19 cellular contexts compared by ENCODE assay signal in the genomic region with DNA sequence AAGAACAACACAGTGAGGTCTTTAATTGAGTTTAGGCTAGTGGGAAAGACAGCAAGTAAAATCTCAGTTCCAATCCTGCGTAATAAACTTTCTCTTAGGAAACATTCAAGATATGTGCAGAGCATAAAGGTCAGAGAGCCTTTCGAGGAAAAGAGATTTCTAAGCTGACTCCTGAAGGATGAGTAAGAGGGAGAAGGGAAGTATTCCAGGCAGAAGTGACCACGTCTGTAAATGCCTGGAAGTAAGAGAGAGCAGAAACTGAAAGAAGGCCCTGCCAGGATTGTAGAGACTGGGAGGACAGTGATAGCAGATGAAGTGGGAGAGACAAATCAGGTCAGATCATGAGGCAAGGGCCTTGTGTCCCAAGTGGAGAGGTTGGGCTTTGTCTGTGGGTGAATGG. TPM values are rescaled to one million over a fixed set of nuclear protein-coding genes. Genes with fewer than 3 reads are reported as not detected.
DNase-seq lines count a peak whose midpoint lies in the region; ATAC-seq, FAIRE-seq and TF ChIP-seq lines count a peak whose summit lies in the region.
"Had no signal": no experiment of that assay in that cellular context is flagged by ENCODE, and none has a peak within 500 bp of the region (broad histone marks: within the 10 kb centered on the region; RNA-seq: fewer than 3 reads in every experiment).

No MANE protein-coding gene starts in this region.

- no peak overlapping the region for H3K27ac Mint-ChIP-seq in natural killer cell

- ATAC-seq in GM18861 (IDR thresholded peaks at IDR 0.05; ENCODE audit: unreplicated experiment): no peak
- no peak for ATAC-seq in HG03108 (IDR thresholded peaks at IDR 0.05; ENCODE audit: unreplicated experiment)
- ATAC-seq in natural killer cell: no peak

- H3K9me3 Mint-ChIP-seq in natural killer cell: peaks cover 3 to 10% of the 10 kb centered on the region in 2 donors

- H3K9ac ChIP-seq in neuronal stem cell (ENCODE audit: low read depth, low read length, poor library complexity): no peak overlapping the region

- no peaks in the 10 kb centered on the region for H3K36me3 ChIP-seq in neuronal stem cell (replicated peaks in 1 of 2; ENCODE audit: control insufficient read depth in 2 of 2, insufficient read depth in 2 of 2, low read length in 2 of 2)
- no peaks in the 10 kb centered on the region for H3K36me3 ChIP-seq in small intestine (ENCODE audit: control insufficient read depth in 2 of 2, insufficient read depth in 2 of 2, low read length in 2 of 2)

- H3K27ac ChIP-seq in neuronal stem cell (replicated peaks; ENCODE audit: low read length) (no peak overlapping the region), small intestine (ENCODE audit: low read depth in 1 of 2, low read length in 1 of 2) (no peak overlapping the region)
- H3K27ac ChIP-seq: SK-N-MC had no signal

- H3K4ac ChIP-seq in neuronal stem cell (ENCODE audit: low read length): no peak overlapping the region

- intact Hi-C loops in natural killer cell (cut with micrococcal nuclease): no loop called here

- no peak for FAIRE-seq in small intestine (lab: Jason Lieb, UNC)
- FAIRE-seq: H54, HTR-8/SVneo had no signal

- no peak overlapping the region for H4K91ac ChIP-seq in neuronal stem cell (ENCODE audit: low read depth, low read length, poor library complexity)

- H4K8ac ChIP-seq in neuronal stem cell (ENCODE audit: low read depth, low read length): no peak overlapping the region

- H2AK5ac ChIP-seq in neuronal stem cell (ENCODE audit: low read depth, low read length): no peak overlapping the region

- no peak overlapping the region for H2BK5ac ChIP-seq in neuronal stem cell (ENCODE audit: low read length)

- no peaks in the 10 kb centered on the region for H3K4me1 ChIP-seq in neuronal stem cell (ENCODE audit: control insufficient read depth in 2 of 2, insufficient read depth in 1 of 2, low read depth in 1 of 2, low read length in 2 of 2)
- H3K4me1 ChIP-seq in small intestine (ENCODE audit: control insufficient read depth in 2 of 2, insufficient read depth in 1 of 2, low read depth in 1 of 2, low read length in 1 of 2): no peaks in the 10 kb centered on the region

- H3K23ac ChIP-seq in neuronal stem cell (ENCODE audit: low read depth, low read length, poor library complexity): no peak overlapping the region

- no peak overlapping the region for H3K18ac ChIP-seq in neuronal stem cell (ENCODE audit: low read length)

- H3K9me3 ChIP-seq in neuronal stem cell (replicated peaks in 1 of 2; ENCODE audit: control insufficient read depth in 2 of 2, insufficient read depth in 1 of 2, low read depth in 1 of 2, low read length in 2 of 2) (no peaks in the 10 kb centered on the region), small intestine (ENCODE audit: control insufficient read depth, low read depth) (no peaks in the 10 kb centered on the region)

- DNase-seq in EH (ENCODE audit: low read depth): peak; percentile 27
- DNase-seq in HT1080 (ENCODE audit: low read depth): peak; percentile 18
- DNase-seq in fibroblast of villous mesenchyme (ENCODE audit: low read depth): peak; percentile 6
- DNase-seq in neuronal stem cell (ENCODE audit: low spot score): no peak
- no peak for DNase-seq in small intestine
- DNase-seq in natural killer cell: no peak
- DNase-seq: AML-193, Calu3, DMS79, GF-D8, NCI-H1092, NCI-H1694 treated with DMSO at 0.1 percent for 48 hours, NCI-H446 treated with DMSO at 0.1 percent for 48 hours, NCI-H774 had no signal

- no peaks in the 10 kb centered on the region for H3K79me1 ChIP-seq in neuronal stem cell (ENCODE audit: low read depth, low read length)

- TF ChIP-seq CTCF in fibroblast of villous mesenchyme (IDR thresholded peaks at IDR 0.05; ENCODE audit: insufficient read depth, low read depth, low read length): no peak
- no peak for TF ChIP-seq CTCF in natural killer cell (IDR thresholded peaks at IDR 0.05)

- no peak overlapping the region for H2BK120ac ChIP-seq in neuronal stem cell (ENCODE audit: low read depth, low read length)

- H3K4me3 ChIP-seq in fibroblast of villous mesenchyme (ENCODE audit: low read depth, low read length) (no peak overlapping the region), neuronal stem cell (ENCODE audit: low read length in 2 of 2) (no peak overlapping the region), small intestine (ENCODE audit: low read depth in 1 of 2, low read length in 2 of 2) (no peak overlapping the region)
- H3K4me3 ChIP-seq: SK-N-MC had no signal

- no peak overlapping the region for H3K14ac ChIP-seq in neuronal stem cell (ENCODE audit: low read length)

- peak overlapping the region; percentile 12 for H2AFZ ChIP-seq in neuronal stem cell (ENCODE audit: low read length)

- no CpG with 5 or more reads among the region's 3 CpGs for WGBS in neuronal stem cell (ENCODE audit: extremely low coverage in 2 of 2, insufficient read length in 2 of 2, insufficient replicate concordance in 1 of 2), 2 donors
- 46 to 56% (median 53%) methylated on average over 3 of the region's 3 CpGs for WGBS in small intestine, 3 donors

- H3K27me3 Mint-ChIP-seq in natural killer cell (ENCODE audit: low read depth in 2 of 2): no peaks in the 10 kb centered on the region

- H2BK15ac ChIP-seq in neuronal stem cell (ENCODE audit: low read length): no peak overlapping the region

- H3K27me3 ChIP-seq in neuronal stem cell (ENCODE audit: control insufficient read depth in 3 of 3, insufficient read depth in 3 of 3, low read depth in 1 of 3, low read length in 3 of 3) (no peaks in the 10 kb centered on the region), small intestine (ENCODE audit: control insufficient read depth in 2 of 2, insufficient read depth in 2 of 2, low read length in 2 of 2) (no peaks in the 10 kb centered on the region)

- H3K4me1 Mint-ChIP-seq in natural killer cell: no peaks in the 10 kb centered on the region

- no peaks in the 10 kb centered on the region for H3K36me3 Mint-ChIP-seq in natural killer cell

- no peak overlapping the region for H3K4me2 ChIP-seq in neuronal stem cell (ENCODE audit: insufficient read depth, low read length, poor library complexity, severe bottlenecking)

- no peak overlapping the region for H3K4me3 Mint-ChIP-seq in natural killer cell

- no peak overlapping the region for H2BK12ac ChIP-seq in neuronal stem cell (ENCODE audit: low read length)

RNA-seq across cellular contexts. Expression of a gene that starts 41.8 kb away (rescaled TPM):
- total RNA-seq in HT1080 (2014; rRNA removed; shearing (Covaris generic)): 0.05 and 0.13 TPM in 2 replicates
- polyA plus RNA-seq in HT1080 (2015; cell fraction: cytosol; rRNA removed): 0.05 TPM in 1 of 2 replicates, not detected in the other
- 0.18 TPM in 1 of 2 replicates, not detected in the other for polyA plus RNA-seq in HT1080 (2015; cell fraction: nucleus; rRNA removed)
- total RNA-seq in fibroblast of villous mesenchyme: not detected in 2 replicates
- polyA plus RNA-seq in neuronal stem cell (2013, experiment 1 of 2): not detected
- polyA plus RNA-seq in neuronal stem cell (2013, experiment 2 of 2): not detected
- under 1 TPM in 1 of 3 donors, not detected in 2; 0.12 TPM for polyA plus RNA-seq in small intestine
- not detected for total RNA-seq in natural killer cell
- total RNA-seq: Calu3 had no signal

Comparison
In these comparisons a context has a peak if more than half of its experiments do, and no peak if none do; other contexts are left out.
1. DNase-seq: peak in EH (single experiment), HT1080 (single experiment) and fibroblast of villous mesenchyme (single experiment); none in neuronal stem cell (single experiment), small intestine (single experiment) and natural killer cell (single experiment).